9 cellular contexts compared by ENCODE assay signal in genomic region chr3:128969993-128970740, GRCh38. TPM values are rescaled to one million over a fixed set of nuclear protein-coding genes. Genes with fewer than 3 reads are reported as not detected.
DNase-seq lines count a peak whose midpoint lies in the region; ATAC-seq and TF ChIP-seq lines count a peak whose summit lies in the region.
"Had no signal": no experiment of that assay in that cellular context is flagged by ENCODE, and none has a peak within 500 bp of the region (broad histone marks: within the 10 kb centered on the region; RNA-seq: fewer than 3 reads in every experiment).

No MANE protein-coding gene starts in this region.

- H3K36me3 Mint-ChIP-seq in activated naive CD8-positive, alpha-beta T cell treated with anti-CD3 and anti-CD28 coated beads for 36 hours: no peaks in the 10 kb centered on the region
- H3K36me3 Mint-ChIP-seq: activated naive CD4-positive, alpha-beta T cell treated with anti-CD3 and anti-CD28 coated beads, Interleukin-2, amount 50 U/mL, for 24 hours had no signal

- peaks cover 4% of the 10 kb centered on the region for H3K4me1 Mint-ChIP-seq in activated naive CD8-positive, alpha-beta T cell treated with anti-CD3 and anti-CD28 coated beads for 36 hours
- H3K4me1 Mint-ChIP-seq: activated naive CD4-positive, alpha-beta T cell treated with anti-CD3 and anti-CD28 coated beads, Interleukin-2, amount 50 U/mL, for 24 hours had no signal

- no peak for ATAC-seq in HG03045 (IDR thresholded peaks at IDR 0.05; ENCODE audit: unreplicated experiment)

- no peaks in the 10 kb centered on the region for H4K20me1 ChIP-seq in DOHH2 (ENCODE audit: control insufficient read depth, insufficient read depth, low read depth, low read length)

- H3K79me2 ChIP-seq in DOHH2 (ENCODE audit: control insufficient read depth, low read length): no peaks in the 10 kb centered on the region

- no peaks in the 10 kb centered on the region for H3K9me2 ChIP-seq in DOHH2 (replicated peaks; ENCODE audit: control insufficient read depth, low read length)

- no peak overlapping the region for H3K4me2 ChIP-seq in DOHH2 (ENCODE audit: low read length)

- H3K27ac ChIP-seq in DOHH2 (ENCODE audit: low read depth, low read length) (no peak overlapping the region), left ventricle myocardium inferior (replicated peaks) (no peak overlapping the region), spleen (no peak overlapping the region)

- DNase-seq in MG63: peak; percentile 24
- peak; percentile 46 for DNase-seq in SKM-1 treated with dmso at 0.1 percent for 144 hours (lab: John Stamatoyannopoulos, UW; ENCODE audit: unreplicated experiment)
- peak; percentile 56 for DNase-seq in activated naive CD8-positive, alpha-beta T cell treated with anti-CD3 and anti-CD28 coated beads for 36 hours
- no peak for DNase-seq in left ventricle myocardium inferior
- DNase-seq in spleen: peak; percentile 85
- DNase-seq in HuH-7 (ENCODE audit: low spot score): no peak

- no peaks in the 10 kb centered on the region for H3K36me3 ChIP-seq in DOHH2 (ENCODE audit: control insufficient read depth, low read length)
- H3K36me3 ChIP-seq in MG63: no peaks in the 10 kb centered on the region
- H3K36me3 ChIP-seq in left ventricle myocardium inferior: no peaks in the 10 kb centered on the region
- H3K36me3 ChIP-seq in spleen: no peaks in the 10 kb centered on the region

- H3K4me3 ChIP-seq in DOHH2 (ENCODE audit: low read length) (no peak overlapping the region), MG63 (no peak overlapping the region), left ventricle myocardium inferior (no peak overlapping the region), spleen (no peak overlapping the region)

- no peaks in the 10 kb centered on the region for H3K9me3 ChIP-seq in DOHH2 (ENCODE audit: control insufficient read depth, insufficient read depth, low read length)
- H3K9me3 ChIP-seq in MG63: no peaks in the 10 kb centered on the region
- no peaks in the 10 kb centered on the region for H3K9me3 ChIP-seq in left ventricle myocardium inferior (replicated peaks)
- no peaks in the 10 kb centered on the region for H3K9me3 ChIP-seq in spleen

- 11 to 16% (median 14%) methylated on average over 12 of the region's 12 CpGs for WGBS in spleen, 5 donors

- intact Hi-C loops in left ventricle myocardium inferior (cut with micrococcal nuclease) (no loop called here), spleen (cut with DNase I; ENCODE audit: low total_unique reads) (loop anchor here (5.0 kb wide), 1 partner anchor 277 kb away; the partner anchor contains the start of gene COPG1)

- H3K27ac Mint-ChIP-seq in activated naive CD8-positive, alpha-beta T cell treated with anti-CD3 and anti-CD28 coated beads for 36 hours: no peak overlapping the region
- H3K27ac Mint-ChIP-seq: activated naive CD4-positive, alpha-beta T cell treated with anti-CD3 and anti-CD28 coated beads, Interleukin-2, amount 50 U/mL, for 24 hours had no signal

- TF ChIP-seq CTCF in DOHH2 (IDR thresholded peaks at IDR 0.05; ENCODE audit: low read depth, low read length, poor library complexity, severe bottlenecking) (peak; percentile 89), left ventricle myocardium inferior (IDR thresholded peaks at IDR 0.05; ENCODE audit: borderline replicate concordance) (peak; percentile 95), spleen (IDR thresholded peaks at IDR 0.05 in 8 of 11, conservative IDR thresholded peaks at IDR 0.05 in 3 of 11) (peak; percentile 68 to 93 (median 84))

- H3K4me3 Mint-ChIP-seq in activated naive CD8-positive, alpha-beta T cell treated with anti-CD3 and anti-CD28 coated beads for 36 hours: no peak overlapping the region
- H3K4me3 Mint-ChIP-seq: activated naive CD4-positive, alpha-beta T cell treated with anti-CD3 and anti-CD28 coated beads, Interleukin-2, amount 50 U/mL, for 24 hours had no signal

- H3F3A ChIP-seq in DOHH2 (ENCODE audit: control insufficient read depth, insufficient read depth): no peaks in the 10 kb centered on the region

- no peaks in the 10 kb centered on the region for H3K27me3 Mint-ChIP-seq in activated naive CD8-positive, alpha-beta T cell treated with anti-CD3 and anti-CD28 coated beads for 36 hours
- H3K27me3 Mint-ChIP-seq: activated naive CD4-positive, alpha-beta T cell treated with anti-CD3 and anti-CD28 coated beads, Interleukin-2, amount 50 U/mL, for 24 hours had no signal

- no peak for TF ChIP-seq POLR2A in spleen (IDR thresholded peaks at IDR 0.05)

- no peaks in the 10 kb centered on the region for H3K9me3 Mint-ChIP-seq in activated naive CD8-positive, alpha-beta T cell treated with anti-CD3 and anti-CD28 coated beads for 36 hours
- H3K9me3 Mint-ChIP-seq: activated naive CD4-positive, alpha-beta T cell treated with anti-CD3 and anti-CD28 coated beads, Interleukin-2, amount 50 U/mL, for 24 hours had no signal

- H3K27me3 ChIP-seq in DOHH2 (ENCODE audit: control insufficient read depth, low read length) (peaks cover 11% of the 10 kb centered on the region), MG63 (peaks cover 3% of the 10 kb centered on the region; the same call in 1 of the 2 replicates), left ventricle myocardium inferior (ENCODE audit: low read depth) (no peaks in the 10 kb centered on the region), spleen (replicated peaks in 1 of 7) (no peaks in the 10 kb centered on the region)

- peaks cover 4% of the 10 kb centered on the region; the same call in 1 of the 2 replicates for H3K4me1 ChIP-seq in DOHH2 (ENCODE audit: control insufficient read depth, low read length)
- peaks cover 20% of the 10 kb centered on the region for H3K4me1 ChIP-seq in left ventricle myocardium inferior
- H3K4me1 ChIP-seq in spleen: peaks cover 7 to 34% (median 17%) of the 10 kb centered on the region in 6 donors

RNA-seq across cellular contexts. Expression of gene CFAP92, which starts 23.7 kb away (rescaled TPM):
- not detected in 2 replicates for total RNA-seq in MG63 (2014; rRNA removed; shearing (Covaris generic); ENCODE audit: low replicate concordance)
- under 1 TPM; 0.40 to 0.56 TPM for total RNA-seq in activated naive CD8-positive, alpha-beta T cell treated with anti-CD3 and anti-CD28 coated beads for 36 hours
- total RNA-seq in left ventricle myocardium inferior: 0.25 TPM
- total RNA-seq in spleen: 1 to 10 TPM; 1.1 to 3.1 (median 1.3) TPM
- polyA plus RNA-seq in spleen: under 1 TPM; 0.29 to 0.63 (median 0.45) TPM

RNA-seq across cellular contexts. Expression of gene EFCC1, which starts 30.9 kb away (rescaled TPM):
- total RNA-seq in MG63 (2014; rRNA removed; shearing (Covaris generic); ENCODE audit: low replicate concordance): not detected in 2 replicates
- under 1 TPM; 0.18 to 0.45 TPM for total RNA-seq in activated naive CD8-positive, alpha-beta T cell treated with anti-CD3 and anti-CD28 coated beads for 36 hours
- total RNA-seq in left ventricle myocardium inferior: 1.5 TPM
- total RNA-seq in spleen: 10 to 100 TPM in 2 of 7 donors, 1 to 10 TPM in 5; 3.7 to 11.2 (median 7.6) TPM
- 1 to 10 TPM; 2.0 to 8.9 (median 8.7) TPM for polyA plus RNA-seq in spleen

Comparison
In these comparisons a context has a peak if more than half of its experiments do, and no peak if none do; other contexts are left out.
1. DNase-seq: peak in MG63 (single experiment), SKM-1 treated with dmso at 0.1 percent for 144 hours (single experiment), activated naive CD8-positive, alpha-beta T cell treated with anti-CD3 and anti-CD28 coated beads for 36 hours (single experiment) and spleen (single experiment); none in left ventricle myocardium inferior (single experiment) and HuH-7 (single experiment).
2. Peak in every context shown above with its lines, with median percentiles within 50 percentile points of each other: CTCF ChIP-seq.